ENCODE assay signal across 1 cellular context in genomic region chr4:82900335-82901128, GRCh38.
TF ChIP-seq lines count a peak whose summit lies in the region.

Gene THAP9 (plus strand): TSS chr4:82900735. CDS start chr4:82900803, 68 bp downstream.

TF ChIP-seq in K562, 482 proteins besides CTCF, POLR2A, EP300 and RAD21 (continued from another document and continues in another):
- TF ChIP-seq GMEB1 (CRISPR knock-in tag; IDR thresholded peaks at IDR 0.05) (peak; percentile 94), PTTG1 (tag; IDR thresholded peaks at IDR 0.05; ENCODE audit: low read depth) (no peak), ELF1 (tag; IDR thresholded peaks at IDR 0.05) (peak; percentile 80), GTF2B (IDR thresholded peaks at IDR 0.05; ENCODE audit: extremely low read depth, insufficient read length) (peak; percentile 50), ZNF134 (CRISPR knock-in tag; conservative IDR thresholded peaks at IDR 0.05) (no peak), ZBTB43 (CRISPR knock-in tag; IDR thresholded peaks at IDR 0.05) (no peak), ZNF707 (CRISPR knock-in tag; conservative IDR thresholded peaks at IDR 0.05) (no peak), ERF (CRISPR knock-in tag; IDR thresholded peaks at IDR 0.05) (no peak), HDGF (IDR thresholded peaks at IDR 0.05) (no peak), SETDB1 (IDR thresholded peaks at IDR 0.05; ENCODE audit: low read length) (no peak), NR2C1 (IDR thresholded peaks at IDR 0.05) (peak; percentile 78), NR2C1 (tag; IDR thresholded peaks at IDR 0.05) (peak; percentile 80), KHSRP (IDR thresholded peaks at IDR 0.05) (peak; percentile 34), XRCC3 (IDR thresholded peaks at IDR 0.05) (no peak), CBX1 (IDR thresholded peaks at IDR 0.05; ENCODE audit: low read depth) (peak; percentile 55; the same call in 1 of the 2 replicates), AFF1 (IDR thresholded peaks at IDR 0.05; ENCODE audit: low read depth in 1 of 2, partially characterized antibody in 2 of 2) (peak in 1 of 2 experiments; percentile 49), ZNF143 (CRISPR knock-in tag; IDR thresholded peaks at IDR 0.05) (peak; percentile 18; the same call in 1 of the 2 replicates), E2F4 (CRISPR knock-in tag; IDR thresholded peaks at IDR 0.05; ENCODE audit: low read depth) (peak; percentile 12), GABPA (tag; conservative IDR thresholded peaks at IDR 0.05; ENCODE audit: low read depth) (peak; percentile 89), ZNF79 (CRISPR knock-in tag; IDR thresholded peaks at IDR 0.05; ENCODE audit: low read depth) (no peak), MLLT1 (IDR thresholded peaks at IDR 0.05) (peak in 1 of 2 experiments; percentile 27; a peak in 2 of 4 replicates), ZNF717 (CRISPR knock-in tag; IDR thresholded peaks at IDR 0.05) (no peak), ZNF431 (CRISPR knock-in tag; IDR thresholded peaks at IDR 0.05) (peak; percentile 65), TCF3 (CRISPR knock-in tag; IDR thresholded peaks at IDR 0.05) (peak; percentile 24; the same call in 1 of the 2 replicates), SMARCC2 (IDR thresholded peaks at IDR 0.05; ENCODE audit: low read depth) (no peak; the same call in 1 of the 2 replicates), ZNF140 (CRISPR knock-in tag; IDR thresholded peaks at IDR 0.05) (no peak), MAFF (IDR thresholded peaks at IDR 0.05; ENCODE audit: low read length) (no peak), PPARD (CRISPR knock-in tag; IDR thresholded peaks at IDR 0.05) (no peak), TSHZ1 (CRISPR knock-in tag; IDR thresholded peaks at IDR 0.05) (no peak), KLF6 (CRISPR knock-in tag; IDR thresholded peaks at IDR 0.05; ENCODE audit: borderline replicate concordance) (peak; percentile 20; the same call in 1 of the 2 replicates), FOXP1 (CRISPR knock-in tag; IDR thresholded peaks at IDR 0.05) (peak; percentile 96), SUPT5H (IDR thresholded peaks at IDR 0.05) (peak; percentile 98), MTA2 (IDR thresholded peaks at IDR 0.05; ENCODE audit: low read depth) (peak; percentile 12), ZNF239 (CRISPR knock-in tag; IDR thresholded peaks at IDR 0.05) (no peak), HLTF (IDR thresholded peaks at IDR 0.05) (0 out of 2 replicates have a peak, but pooled peaks have one; percentile 10), RBM39 (optimal IDR thresholded peaks at IDR 0.05; ENCODE audit: low read depth, low read length) (no peak), ZSCAN32 (CRISPR knock-in tag; IDR thresholded peaks at IDR 0.05) (no peak), CEBPG (CRISPR knock-in tag; IDR thresholded peaks at IDR 0.05) (no peak), CEBPG (tag; conservative IDR thresholded peaks at IDR 0.05 in 1 of 2, IDR thresholded peaks at IDR 0.05 in 1 of 2) (no peak), TFE3 (CRISPR knock-in tag; IDR thresholded peaks at IDR 0.05) (no peak), RBM25 (IDR thresholded peaks at IDR 0.05; ENCODE audit: low read depth, low read length, severe bottlenecking) (peak; percentile 81), NCOA1 (IDR thresholded peaks at IDR 0.05; ENCODE audit: low read depth) (0 out of 2 replicates have a peak, but pooled peaks have one; percentile 11), ZBTB5 (IDR thresholded peaks at IDR 0.05) (no peak), POLR2H (tag; IDR thresholded peaks at IDR 0.05; ENCODE audit: low read depth) (peak; percentile 93), NFIC (IDR thresholded peaks at IDR 0.05) (peak; percentile 34; the same call in 1 of the 2 replicates)
